Comparison of ENCODE assay signal across 8 cellular contexts in genomic region chr17:19533718-19534561, GRCh38. TPM values are rescaled to one million over a fixed set of nuclear protein-coding genes. Genes with fewer than 3 reads are reported as not detected.
DNase-seq lines count a peak whose midpoint lies in the region; ATAC-seq, FAIRE-seq and TF ChIP-seq lines count a peak whose summit lies in the region.

TSS of gene SLC47A1 (plus strand) at chr17:19533854. CDS start at chr17:19533940, 86 bp downstream.

- intact Hi-C loops in GM12878 (cut with micrococcal nuclease; ENCODE audit: unreplicated experiment) = no loop called here

- SMC1A ChIA-PET in GM12878 (lab: Charles Lee; ENCODE audit: uncharacterized antibody, unreplicated experiment) = no interaction called here

- CTCF ChIA-PET in CD8-positive, alpha-beta memory T cell (lab: Charles Lee) = interaction anchor here (1.1 to 1.4 kb wide), 2 partner anchors 211 to 220 kb away, joined by 3 read pairs; no protein-coding TSS in a partner anchor
- CTCF ChIA-PET in GM12878 (lab: Yijun Ruan, JAX) = no interaction called here

- WGBS in GM12878 (ENCODE audit: insufficient coverage, insufficient replicate concordance, low lambda C conversion rate, missing lambda C conversion rate) = 14% methylated on average over 61 of the region's 87 CpGs

- dilution Hi-C loops in keratinocyte (cut with MboI; ENCODE audit: extremely low pct_ligation_motif_present, low sequenced_read_pairs) = no loop called here

- POLR2A ChIA-PET in CD8-positive, alpha-beta memory T cell (lab: Charles Lee) = no interaction called here
- POLR2A ChIA-PET in GM12878 (lab: Charles Lee) = no interaction called here

- no peaks in the 10 kb centered on the region for H3K36me3 ChIP-seq in CD8-positive, alpha-beta memory T cell (ENCODE audit: insufficient read depth, low read length)
- H3K36me3 ChIP-seq in Loucy (ENCODE audit: insufficient read depth, low read length) (no peaks in the 10 kb centered on the region), GM12878 (ENCODE audit: control insufficient read depth in 2 of 2, insufficient read depth in 2 of 2, low read length in 1 of 2) (no peaks in the 10 kb centered on the region), keratinocyte (ENCODE audit: control insufficient read depth in 2 of 2, extremely low read depth in 1 of 2, insufficient read depth in 2 of 2, low read length in 2 of 2) (no peaks in the 10 kb centered on the region)

- H3F3A ChIP-seq in Loucy (ENCODE audit: low read depth) = no peaks in the 10 kb centered on the region

- H3K27ac Mint-ChIP-seq in CD8-positive, alpha-beta memory T cell = no peak within 1 kb of the TSS

- no peaks in the 10 kb centered on the region for H4K20me1 ChIP-seq in Loucy (ENCODE audit: insufficient read depth, low read length, poor library complexity, severe bottlenecking)
- H4K20me1 ChIP-seq in GM12878 (ENCODE audit: control insufficient read depth, insufficient read depth) = no peaks in the 10 kb centered on the region
- peaks cover 5% of the 10 kb centered on the region for H4K20me1 ChIP-seq in keratinocyte (ENCODE audit: control insufficient read depth, extremely low read depth, insufficient read depth, low read length)

- no peak for FAIRE-seq in GM12878 (lab: Jason Lieb, UNC)
- FAIRE-seq in keratinocyte (lab: Jason Lieb, UNC) = no peak

- H3K27me3 ChIP-seq in CD8-positive, alpha-beta memory T cell (ENCODE audit: insufficient read depth, low read length, poor library complexity, severe bottlenecking) = peaks cover 14% of the 10 kb centered on the region
- H3K27me3 ChIP-seq in Loucy (ENCODE audit: insufficient read depth, low read length, poor library complexity, severe bottlenecking) = peaks cover 5% of the 10 kb centered on the region
- peaks cover 4 to 12% of the 10 kb centered on the region in 2 experiments; a peak in 3 of 4 replicates for H3K27me3 ChIP-seq in GM12878 (replicated peaks in 1 of 2; ENCODE audit: control insufficient read depth in 2 of 2, insufficient read depth in 2 of 2, low read length in 1 of 2)
- H3K27me3 ChIP-seq in keratinocyte (ENCODE audit: control insufficient read depth, extremely low read depth, insufficient read depth, low read length) = peaks cover 71% of the 10 kb centered on the region

- DNase-seq in CD8-positive, alpha-beta memory T cell = peak in 1 of 5 donors; percentile 17
- DNase-seq in GM12878 (ENCODE audit: low read depth, low spot score) (no peak), keratinocyte (ENCODE audit: low read depth, low spot score) (no peak), T1000 (lab: John Stamatoyannopoulos, UW) (no peak), hepatic stellate cell (ENCODE audit: low spot score) (no peak)
- peak; percentile 25 for DNase-seq in stimulated activated CD4-positive, alpha-beta T cell treated with anti-CD3 and anti-CD28 coated beads, Interleukin-4, amount 100 ng/mL, for 1 hour

- TF ChIP-seq CTCF in Loucy (conservative IDR thresholded peaks at IDR 0.05; ENCODE audit: low read length) = no peak
- TF ChIP-seq CTCF in GM12878 (IDR thresholded peaks at IDR 0.05 in 2 of 3, conservative IDR thresholded peaks at IDR 0.05 in 1 of 3; ENCODE audit: control insufficient read depth in 2 of 3, extremely low read depth in 1 of 3, insufficient read depth in 1 of 3, low read depth in 3 of 3, low read length in 3 of 3) = no peak
- TF ChIP-seq CTCF in keratinocyte (optimal IDR thresholded peaks at IDR 0.05 in 1 of 3, IDR thresholded peaks at IDR 0.05 in 1 of 3, conservative IDR thresholded peaks at IDR 0.05 in 1 of 3; ENCODE audit: extremely low read depth in 1 of 3, insufficient read depth in 2 of 3, low read length in 3 of 3) = no peak

- no peak for TF ChIP-seq POLR2A in GM12878 (IDR thresholded peaks at IDR 0.05; ENCODE audit: low read depth, low read length)

- H3K27me3 Mint-ChIP-seq in CD8-positive, alpha-beta memory T cell = peaks cover 43 to 58% of the 10 kb centered on the region in 2 donors

- in situ Hi-C loops in GM12878 (cut with MboI) = no loop called here

- TF ChIP-seq EP300 in GM12878 (IDR thresholded peaks at IDR 0.05; ENCODE audit: borderline replicate concordance in 1 of 2, control insufficient read depth in 1 of 2, low read depth in 2 of 2, low read length in 2 of 2) = no peak

- no peak within 1 kb of the TSS for H3K27ac ChIP-seq in CD8-positive, alpha-beta memory T cell (ENCODE audit: low read depth, low read length)
- H3K27ac ChIP-seq in GM12878 (ENCODE audit: control insufficient read depth, insufficient read depth) (no peak within 1 kb of the TSS), keratinocyte (ENCODE audit: control insufficient read depth, insufficient read depth, low read length) (no peak within 1 kb of the TSS)

- H3K9me1 ChIP-seq in keratinocyte (ENCODE audit: control insufficient read depth, extremely low read depth, insufficient read depth, low read length) = no peaks in the 10 kb centered on the region

- H3K79me2 ChIP-seq in Loucy (ENCODE audit: insufficient read depth, low read length) = no peaks in the 10 kb centered on the region
- H3K79me2 ChIP-seq in GM12878 (ENCODE audit: control insufficient read depth, insufficient read depth, low read length) = no peaks in the 10 kb centered on the region
- no peaks in the 10 kb centered on the region for H3K79me2 ChIP-seq in keratinocyte (ENCODE audit: control insufficient read depth, insufficient read depth, low read length)

- H2AFZ ChIP-seq in Loucy (ENCODE audit: low read length) (peak within 1 kb of the TSS; percentile 67; the same call in 1 of the 2 replicates), GM12878 (ENCODE audit: control insufficient read depth, low read depth, low read length) (no peak within 1 kb of the TSS), keratinocyte (ENCODE audit: control insufficient read depth, low read length) (no peak within 1 kb of the TSS)

- no peak within 1 kb of the TSS for H3K4me2 ChIP-seq in Loucy (ENCODE audit: low read depth, low read length, poor library complexity, severe bottlenecking)
- peak within 1 kb of the TSS; percentile 60 for H3K4me2 ChIP-seq in GM12878 (ENCODE audit: control insufficient read depth, insufficient read depth)
- peak within 1 kb of the TSS; percentile 65 for H3K4me2 ChIP-seq in keratinocyte (ENCODE audit: control insufficient read depth, extremely low read depth, insufficient read depth, low read depth, low read length)

- ATAC-seq in GM12878 (no peak), GM18502 (IDR thresholded peaks at IDR 0.05; ENCODE audit: poor library complexity, unreplicated experiment) (no peak)

- no peaks in the 10 kb centered on the region for H3K9me2 ChIP-seq in Loucy (replicated peaks; ENCODE audit: low read depth, low read length)

- no peak within 1 kb of the TSS for H3K4me3 ChIP-seq in CD8-positive, alpha-beta memory T cell (ENCODE audit: low read length)
- no peak within 1 kb of the TSS for H3K4me3 ChIP-seq in Loucy (ENCODE audit: low read length, poor library complexity, severe bottlenecking)
- no peak within 1 kb of the TSS for H3K4me3 ChIP-seq in GM12878
- H3K4me3 ChIP-seq in keratinocyte (ENCODE audit: control insufficient read depth in 2 of 3, extremely low read depth in 1 of 3, insufficient read depth in 2 of 3, low read depth in 1 of 3, low read length in 3 of 3) = peak within 1 kb of the TSS; percentile 26 to 60 (median 44)

- H3K9me3 ChIP-seq in CD8-positive, alpha-beta memory T cell (ENCODE audit: low read length) = no peaks in the 10 kb centered on the region
- H3K9me3 ChIP-seq in Loucy (ENCODE audit: insufficient read depth, low read depth, low read length) (no peaks in the 10 kb centered on the region), GM12878 (replicated peaks; ENCODE audit: control insufficient read depth, insufficient read depth, low read length) (no peaks in the 10 kb centered on the region), keratinocyte (ENCODE audit: control insufficient read depth, low read depth, low read length) (no peaks in the 10 kb centered on the region)

- BruUV-seq in GM12878 (replicated peaks; lab: Mats Ljungman, UMichigan) = no TSS peak

- RAD21 ChIA-PET in GM12878 (lab: Charles Lee; ENCODE audit: unreplicated experiment) = no interaction called here

- H3K9ac ChIP-seq in Loucy (ENCODE audit: low read depth, low read length, poor library complexity, severe bottlenecking) (no peak within 1 kb of the TSS), GM12878 (ENCODE audit: control insufficient read depth, insufficient read depth, low read length) (no peak within 1 kb of the TSS), keratinocyte (ENCODE audit: control insufficient read depth, extremely low read depth, insufficient read depth, low read length) (no peak within 1 kb of the TSS)

- H3K9me3 Mint-ChIP-seq in CD8-positive, alpha-beta memory T cell = no peaks in the 10 kb centered on the region

- H3K4me1 ChIP-seq in CD8-positive, alpha-beta memory T cell (ENCODE audit: insufficient read depth, low read length) = peaks cover 8% of the 10 kb centered on the region
- H3K4me1 ChIP-seq in Loucy (ENCODE audit: insufficient read depth, low read length, poor library complexity, severe bottlenecking) (no peaks in the 10 kb centered on the region), GM12878 (ENCODE audit: control insufficient read depth, insufficient read depth, low read length) (peaks cover 6% of the 10 kb centered on the region; the same call in 1 of the 2 replicates), keratinocyte (ENCODE audit: control insufficient read depth, extremely low read depth, insufficient read depth, low read length) (peaks cover 8% of the 10 kb centered on the region)

- peak within 1 kb of the TSS in 6 of 7 donors; percentile 58 to 83 (median 63) for H3K4me3 Mint-ChIP-seq in CD8-positive, alpha-beta memory T cell

- TF ChIP-seq RAD21 in GM12878 (IDR thresholded peaks at IDR 0.05; ENCODE audit: insufficient read depth, low read depth, low read length) = no peak

- H3K4me1 Mint-ChIP-seq in CD8-positive, alpha-beta memory T cell = peaks cover 10 to 17% (median 14%) of the 10 kb centered on the region in 3 donors

- H3K36me3 Mint-ChIP-seq in CD8-positive, alpha-beta memory T cell = no peaks in the 10 kb centered on the region

RNA-seq across cellular contexts. Expression of gene SLC47A1, which starts in this region (rescaled TPM):
- under 1 TPM; 0.15 to 0.20 TPM for total RNA-seq in CD8-positive, alpha-beta memory T cell
- polyA plus RNA-seq in CD8-positive, alpha-beta memory T cell = 0.29 TPM
- total RNA-seq in GM12878 (2013; cell fraction: nucleolus; rRNA removed) = not detected in 2 replicates
- total RNA-seq in GM12878 (2014; rRNA removed) (not detected in 2 replicates), GM12878 (2014; rRNA removed; fragmentation: Illumina TruSeq; extraction: Trizol) (not detected in 2 replicates), GM12878 (2021) (0.41 TPM in 1 of 2 replicates, not detected in the other)
- polyA plus RNA-seq in GM12878 (2011; ENCODE audit: low read depth) = 0.14 TPM
- polyA plus RNA-seq in GM12878 (2011; rRNA removed) (not detected in 2 replicates), GM12878 (2014; fragmentation: Illumina TruSeq; extraction: Trizol) (not detected in 2 replicates), GM12878 (2014; fragmentation: Nextera tagmentation; extraction: Ambion mirVana) (not detected), GM12878 (2014; rRNA removed) (not detected in 2 replicates), GM12878 (2016; fragmentation: Nextera tagmentation; extraction: Ambion mirVana) (not detected), keratinocyte (0.05 to 0.23 TPM (median 0.07 TPM) in 3 replicates)
- polyA plus RNA-seq in GM12878 (2011; cell fraction: cytosol; rRNA removed) = not detected in 2 replicates
- polyA plus RNA-seq in GM12878 (2011; cell fraction: nucleus; rRNA removed) = not detected in 2 replicates
- polyA plus RNA-seq in GM12878 (2012) = 0.21 and 0.47 TPM in 2 replicates
- not detected in 2 replicates for polyA minus RNA-seq in GM12878 (2011; rRNA and poly(A)+ RNA removed)
- not detected in 2 replicates for polyA minus RNA-seq in GM12878 (2011; cell fraction: cytosol; rRNA and poly(A)+ RNA removed)
- polyA minus RNA-seq in GM12878 (2011; cell fraction: nucleus; rRNA and poly(A)+ RNA removed) = not detected in 2 replicates
- polyA plus RNA-seq in keratinocyte (2011; ENCODE audit: low read depth) = not detected
- 0.04 and 0.08 TPM in 2 replicates for polyA plus RNA-seq in keratinocyte (2011; cell fraction: cytosol; rRNA removed)
- 0.20 TPM in 1 of 2 replicates, not detected in the other for polyA plus RNA-seq in keratinocyte (2011; cell fraction: nucleus; rRNA removed)
- 0.14 TPM in 1 of 2 replicates, not detected in the other for polyA plus RNA-seq in keratinocyte (2012; ENCODE audit: low replicate concordance)
- 0.23 to 0.42 TPM in 2 of 3 replicates, not detected in the other for polyA minus RNA-seq in keratinocyte
- polyA minus RNA-seq in keratinocyte (2011; cell fraction: cytosol; rRNA and poly(A)+ RNA removed) = not detected
- not detected in 2 replicates for polyA minus RNA-seq in keratinocyte (2011; cell fraction: nucleus; rRNA and poly(A)+ RNA removed)

Comparison
In these comparisons a context has a peak if more than half of its experiments do, and no peak if none do; other contexts are left out.
1. H3K4me3 ChIP-seq: peak in keratinocyte (3 of 3); none in CD8-positive, alpha-beta memory T cell (single experiment), Loucy (single experiment) and GM12878 (single experiment).